In the genomic region with DNA sequence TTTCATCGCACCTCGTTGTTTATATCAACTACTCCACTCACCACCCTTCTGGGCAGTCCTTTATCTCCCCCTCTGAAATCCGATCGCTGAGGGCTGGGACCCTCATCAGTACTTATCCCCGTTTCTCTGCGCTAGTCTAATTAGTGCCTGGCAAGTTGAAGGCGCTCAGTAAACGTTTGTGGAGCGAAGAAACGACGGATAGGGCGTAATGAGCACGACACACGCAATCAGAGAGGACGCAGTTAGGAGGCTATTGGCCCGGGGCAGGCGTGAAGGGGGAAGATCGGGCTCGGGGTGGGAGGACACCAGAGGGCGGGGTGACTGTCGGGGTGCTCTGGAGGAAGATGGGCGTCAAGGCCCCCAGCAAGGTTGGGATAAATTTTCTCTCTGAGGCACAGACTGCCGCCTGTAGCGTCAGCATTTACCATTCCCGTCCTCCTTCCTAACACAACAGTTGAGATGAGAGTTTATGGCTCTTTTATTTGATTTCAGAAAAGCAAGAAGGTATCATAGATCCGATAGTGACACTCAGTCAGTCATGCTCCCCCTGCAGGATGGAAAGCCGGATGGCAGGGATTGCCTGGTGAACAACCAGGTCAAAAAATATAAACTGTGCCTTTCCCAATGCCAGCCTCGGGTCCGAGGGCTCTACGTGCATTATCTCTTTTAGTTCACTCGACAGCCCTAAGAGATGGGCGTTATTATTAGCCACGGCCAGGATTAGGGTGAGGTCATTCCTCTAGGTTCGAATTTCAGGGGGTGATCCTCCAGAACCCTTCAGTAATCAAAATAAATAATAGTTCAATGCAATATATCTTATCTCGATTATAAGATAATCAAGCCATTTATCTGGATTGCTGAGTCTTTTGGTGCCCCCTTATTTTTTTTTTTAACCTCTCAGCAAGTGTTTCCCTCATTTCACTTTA, we compare ENCODE assay signal across 1 cellular context.
A peak's percentile ranks its signal among the peaks of the same experiment; 100 is the strongest.
TF ChIP-seq lines count a peak whose summit lies in the region.

No MANE protein-coding gene starts in this region.

TF ChIP-seq in GM12878, 131 proteins besides CTCF, POLR2A, EP300 and RAD21 (continued from another document):
- TF ChIP-seq IKZF1 (conservative IDR thresholded peaks at IDR 0.05) (peak; percentile 25; the same call in 1 of the 2 replicates), POLR2AphosphoS2 (IDR thresholded peaks at IDR 0.05; ENCODE audit: low read depth, low read length) (no peak), CEBPB (IDR thresholded peaks at IDR 0.05; ENCODE audit: borderline replicate concordance in 1 of 2, low read depth in 2 of 2, low read length in 2 of 2) (no peak), RAD51 (IDR thresholded peaks at IDR 0.05) (no peak), EZH2 (IDR thresholded peaks at IDR 0.05; ENCODE audit: borderline replicate concordance, control insufficient read depth, low read depth, low read length) (no peak), HDAC6 (IDR thresholded peaks at IDR 0.05; ENCODE audit: unreplicated experiment) (no peak), BMI1 (IDR thresholded peaks at IDR 0.05; ENCODE audit: borderline replicate concordance) (no peak), RCOR1 (conservative IDR thresholded peaks at IDR 0.05; ENCODE audit: low read depth, low read length) (no peak), YY1 (IDR thresholded peaks at IDR 0.05; ENCODE audit: low read depth, low read length) (peak; percentile 57; the same call in 1 of the 2 replicates), NRF1 (conservative IDR thresholded peaks at IDR 0.05; ENCODE audit: low read depth, low read length) (no peak), EGR1 (IDR thresholded peaks at IDR 0.05; ENCODE audit: borderline replicate concordance in 1 of 2, low read depth in 2 of 2, low read length in 2 of 2) (0 out of 3 replicates have a peak, but pooled peaks of 1 of the 2 experiments have one; percentile 7), ZNF622 (IDR thresholded peaks at IDR 0.05) (no peak), HDGF (IDR thresholded peaks at IDR 0.05) (peak; percentile 37; the same call in 1 of the 2 replicates), STAT1 (conservative IDR thresholded peaks at IDR 0.05) (0 out of 2 replicates have a peak, but pooled peaks have one; percentile 47), DPF2 (IDR thresholded peaks at IDR 0.05) (no peak), POU2F2 (IDR thresholded peaks at IDR 0.05; ENCODE audit: borderline replicate concordance, low read depth, low read length) (peak; percentile 24; the same call in 1 of the 3 replicates), RBBP5 (conservative IDR thresholded peaks at IDR 0.05) (no peak), CHD4 (IDR thresholded peaks at IDR 0.05) (no peak), RUNX3 (IDR thresholded peaks at IDR 0.05; ENCODE audit: low read length) (0 out of 2 replicates have a peak, but pooled peaks have one; percentile 26), TCF12 (IDR thresholded peaks at IDR 0.05; ENCODE audit: low read depth, low read length) (no peak), CHD2 (IDR thresholded peaks at IDR 0.05; ENCODE audit: borderline replicate concordance, low read depth, low read length) (0 out of 2 replicates have a peak, but pooled peaks have one; percentile 8), RELA (IDR thresholded peaks at IDR 0.05; ENCODE audit: borderline replicate concordance, partially characterized antibody) (peak; percentile 16), HDAC2 (IDR thresholded peaks at IDR 0.05) (no peak), RFX5 (IDR thresholded peaks at IDR 0.05; ENCODE audit: low read depth, low read length) (peak; percentile 37; the same call in 1 of the 2 replicates), SIN3A (IDR thresholded peaks at IDR 0.05; ENCODE audit: low read depth, low read length) (0 out of 2 replicates have a peak, but pooled peaks have one; percentile 58), BACH1 (IDR thresholded peaks at IDR 0.05; ENCODE audit: borderline replicate concordance) (no peak), CBFB (IDR thresholded peaks at IDR 0.05; ENCODE audit: low read depth) (no peak), SMC3 (IDR thresholded peaks at IDR 0.05; ENCODE audit: borderline replicate concordance, low read length) (peak; percentile 54; the same call in 1 of the 2 replicates), BCL11A (IDR thresholded peaks at IDR 0.05; ENCODE audit: low read depth, low read length) (no peak)
- TF ChIP-seq, protein P1, sequence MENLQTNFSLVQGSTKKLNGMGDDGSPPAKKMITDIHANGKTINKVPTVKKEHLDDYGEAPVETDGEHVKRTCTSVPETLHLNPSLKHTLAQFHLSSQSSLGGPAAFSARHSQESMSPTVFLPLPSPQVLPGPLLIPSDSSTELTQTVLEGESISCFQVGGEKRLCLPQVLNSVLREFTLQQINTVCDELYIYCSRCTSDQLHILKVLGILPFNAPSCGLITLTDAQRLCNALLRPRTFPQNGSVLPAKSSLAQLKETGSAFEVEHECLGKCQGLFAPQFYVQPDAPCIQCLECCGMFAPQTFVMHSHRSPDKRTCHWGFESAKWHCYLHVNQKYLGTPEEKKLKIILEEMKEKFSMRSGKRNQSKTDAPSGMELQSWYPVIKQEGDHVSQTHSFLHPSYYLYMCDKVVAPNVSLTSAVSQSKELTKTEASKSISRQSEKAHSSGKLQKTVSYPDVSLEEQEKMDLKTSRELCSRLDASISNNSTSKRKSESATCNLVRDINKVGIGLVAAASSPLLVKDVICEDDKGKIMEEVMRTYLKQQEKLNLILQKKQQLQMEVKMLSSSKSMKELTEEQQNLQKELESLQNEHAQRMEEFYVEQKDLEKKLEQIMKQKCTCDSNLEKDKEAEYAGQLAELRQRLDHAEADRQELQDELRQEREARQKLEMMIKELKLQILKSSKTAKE (IDR thresholded peaks at IDR 0.05; ENCODE audit: low read depth, poor library complexity, severe bottlenecking): peak; percentile 78
- TF ChIP-seq, protein P2, sequence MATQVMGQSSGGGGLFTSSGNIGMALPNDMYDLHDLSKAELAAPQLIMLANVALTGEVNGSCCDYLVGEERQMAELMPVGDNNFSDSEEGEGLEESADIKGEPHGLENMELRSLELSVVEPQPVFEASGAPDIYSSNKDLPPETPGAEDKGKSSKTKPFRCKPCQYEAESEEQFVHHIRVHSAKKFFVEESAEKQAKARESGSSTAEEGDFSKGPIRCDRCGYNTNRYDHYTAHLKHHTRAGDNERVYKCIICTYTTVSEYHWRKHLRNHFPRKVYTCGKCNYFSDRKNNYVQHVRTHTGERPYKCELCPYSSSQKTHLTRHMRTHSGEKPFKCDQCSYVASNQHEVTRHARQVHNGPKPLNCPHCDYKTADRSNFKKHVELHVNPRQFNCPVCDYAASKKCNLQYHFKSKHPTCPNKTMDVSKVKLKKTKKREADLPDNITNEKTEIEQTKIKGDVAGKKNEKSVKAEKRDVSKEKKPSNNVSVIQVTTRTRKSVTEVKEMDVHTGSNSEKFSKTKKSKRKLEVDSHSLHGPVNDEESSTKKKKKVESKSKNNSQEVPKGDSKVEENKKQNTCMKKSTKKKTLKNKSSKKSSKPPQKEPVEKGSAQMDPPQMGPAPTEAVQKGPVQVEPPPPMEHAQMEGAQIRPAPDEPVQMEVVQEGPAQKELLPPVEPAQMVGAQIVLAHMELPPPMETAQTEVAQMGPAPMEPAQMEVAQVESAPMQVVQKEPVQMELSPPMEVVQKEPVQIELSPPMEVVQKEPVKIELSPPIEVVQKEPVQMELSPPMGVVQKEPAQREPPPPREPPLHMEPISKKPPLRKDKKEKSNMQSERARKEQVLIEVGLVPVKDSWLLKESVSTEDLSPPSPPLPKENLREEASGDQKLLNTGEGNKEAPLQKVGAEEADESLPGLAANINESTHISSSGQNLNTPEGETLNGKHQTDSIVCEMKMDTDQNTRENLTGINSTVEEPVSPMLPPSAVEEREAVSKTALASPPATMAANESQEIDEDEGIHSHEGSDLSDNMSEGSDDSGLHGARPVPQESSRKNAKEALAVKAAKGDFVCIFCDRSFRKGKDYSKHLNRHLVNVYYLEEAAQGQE (IDR thresholded peaks at IDR 0.05; ENCODE audit: low read depth, low read length): no peak
- TF ChIP-seq, protein P3, sequence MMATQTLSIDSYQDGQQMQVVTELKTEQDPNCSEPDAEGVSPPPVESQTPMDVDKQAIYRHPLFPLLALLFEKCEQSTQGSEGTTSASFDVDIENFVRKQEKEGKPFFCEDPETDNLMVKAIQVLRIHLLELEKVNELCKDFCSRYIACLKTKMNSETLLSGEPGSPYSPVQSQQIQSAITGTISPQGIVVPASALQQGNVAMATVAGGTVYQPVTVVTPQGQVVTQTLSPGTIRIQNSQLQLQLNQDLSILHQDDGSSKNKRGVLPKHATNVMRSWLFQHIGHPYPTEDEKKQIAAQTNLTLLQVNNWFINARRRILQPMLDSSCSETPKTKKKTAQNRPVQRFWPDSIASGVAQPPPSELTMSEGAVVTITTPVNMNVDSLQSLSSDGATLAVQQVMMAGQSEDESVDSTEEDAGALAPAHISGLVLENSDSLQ (IDR thresholded peaks at IDR 0.05): peak; percentile 59; the same call in 1 of the 2 replicates
- TF ChIP-seq, protein P4, sequence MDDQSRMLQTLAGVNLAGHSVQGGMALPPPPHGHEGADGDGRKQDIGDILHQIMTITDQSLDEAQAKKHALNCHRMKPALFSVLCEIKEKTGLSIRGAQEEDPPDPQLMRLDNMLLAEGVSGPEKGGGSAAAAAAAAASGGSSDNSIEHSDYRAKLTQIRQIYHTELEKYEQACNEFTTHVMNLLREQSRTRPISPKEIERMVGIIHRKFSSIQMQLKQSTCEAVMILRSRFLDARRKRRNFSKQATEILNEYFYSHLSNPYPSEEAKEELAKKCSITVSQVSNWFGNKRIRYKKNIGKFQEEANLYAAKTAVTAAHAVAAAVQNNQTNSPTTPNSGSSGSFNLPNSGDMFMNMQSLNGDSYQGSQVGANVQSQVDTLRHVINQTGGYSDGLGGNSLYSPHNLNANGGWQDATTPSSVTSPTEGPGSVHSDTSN (IDR thresholded peaks at IDR 0.05; ENCODE audit: insufficient replicate concordance, low read depth, low read length): no peak
- TF ChIP-seq, protein P5, sequence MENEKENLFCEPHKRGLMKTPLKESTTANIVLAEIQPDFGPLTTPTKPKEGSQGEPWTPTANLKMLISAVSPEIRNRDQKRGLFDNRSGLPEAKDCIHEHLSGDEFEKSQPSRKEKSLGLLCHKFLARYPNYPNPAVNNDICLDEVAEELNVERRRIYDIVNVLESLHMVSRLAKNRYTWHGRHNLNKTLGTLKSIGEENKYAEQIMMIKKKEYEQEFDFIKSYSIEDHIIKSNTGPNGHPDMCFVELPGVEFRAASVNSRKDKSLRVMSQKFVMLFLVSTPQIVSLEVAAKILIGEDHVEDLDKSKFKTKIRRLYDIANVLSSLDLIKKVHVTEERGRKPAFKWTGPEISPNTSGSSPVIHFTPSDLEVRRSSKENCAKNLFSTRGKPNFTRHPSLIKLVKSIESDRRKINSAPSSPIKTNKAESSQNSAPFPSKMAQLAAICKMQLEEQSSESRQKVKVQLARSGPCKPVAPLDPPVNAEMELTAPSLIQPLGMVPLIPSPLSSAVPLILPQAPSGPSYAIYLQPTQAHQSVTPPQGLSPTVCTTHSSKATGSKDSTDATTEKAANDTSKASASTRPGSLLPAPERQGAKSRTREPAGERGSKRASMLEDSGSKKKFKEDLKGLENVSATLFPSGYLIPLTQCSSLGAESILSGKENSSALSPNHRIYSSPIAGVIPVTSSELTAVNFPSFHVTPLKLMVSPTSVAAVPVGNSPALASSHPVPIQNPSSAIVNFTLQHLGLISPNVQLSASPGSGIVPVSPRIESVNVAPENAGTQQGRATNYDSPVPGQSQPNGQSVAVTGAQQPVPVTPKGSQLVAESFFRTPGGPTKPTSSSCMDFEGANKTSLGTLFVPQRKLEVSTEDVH (IDR thresholded peaks at IDR 0.05; ENCODE audit: low read depth, partially characterized antibody): peak; percentile 37
